Comparison of ENCODE assay signal across 24 cellular contexts in genomic region chrX:67296395-67296794, GRCh38.
DNase-seq lines count a peak whose midpoint lies in the region; ATAC-seq, FAIRE-seq and TF ChIP-seq lines count a peak whose summit lies in the region.
"Had no signal": no experiment of that assay in that cellular context is flagged by ENCODE, and none has a peak within 500 bp of the region (broad histone marks: within the 10 kb centered on the region; RNA-seq: fewer than 3 reads in every experiment).

No MANE protein-coding gene starts in this region.

- POLR2A ChIA-PET in HepG2 (lab: Yijun Ruan, JAX): no interaction called here

- H2AFZ ChIP-seq in HepG2 (ENCODE audit: low read length): no peak overlapping the region
- H2AFZ ChIP-seq: GM23338 had no signal

- H4K20me1 ChIP-seq in HepG2 (ENCODE audit: insufficient read depth, low read length): no peaks in the 10 kb centered on the region
- H4K20me1 ChIP-seq: BLaER1 treated with 17β-estradiol and CSF1 and Interleukin-3, amounts not matched to agents 10 nM and 100 nM had no signal

- ATAC-seq in Right ventricle myocardium superior (ENCODE audit: poor library complexity): peak; percentile 60
- peak; percentile 57 to 74 (median 64) for ATAC-seq in right lobe of liver
- ATAC-seq in HepG2: no peak
- ATAC-seq: A549, GM12878, GM23338 had no signal

- TF ChIP-seq POLR2A in right lobe of liver (IDR thresholded peaks at IDR 0.05) (no peak), HepG2 (IDR thresholded peaks at IDR 0.05; ENCODE audit: insufficient read depth in 1 of 2, low read depth in 2 of 2, low read length in 2 of 2) (no peak), testis (IDR thresholded peaks at IDR 0.05) (no peak), GM12892 (IDR thresholded peaks at IDR 0.05; ENCODE audit: low read depth, low read length) (no peak)

- H3K4me1 ChIP-seq in right atrium auricular region (no peaks in the 10 kb centered on the region), right lobe of liver (peaks cover 0 to 8% (median 0%) of the 10 kb centered on the region in 4 donors), HepG2 (ENCODE audit: insufficient read depth, low read length) (no peaks in the 10 kb centered on the region), testis (no peaks in the 10 kb centered on the region)
- H3K4me1 ChIP-seq: A549; BE2C; BLaER1 treated with 17β-estradiol and CSF1 and Interleukin-3, amounts not matched to agents 10 nM and 100 nM had no signal

- WGBS in right lobe of liver (ENCODE audit: insufficient coverage, low coverage, low lambda C conversion rate, missing lambda C conversion rate): 0% methylated on average over 1 of the region's 1 CpG
- WGBS in HepG2 (ENCODE audit: low lambda C conversion rate): 0% methylated on average over 1 of the region's 1 CpG
- 17 to 40% methylated on average over 1 of the region's 1 CpG for WGBS in testis, 2 donors

- intact Hi-C loops in Right ventricle myocardium superior (cut with DNase I): no loop called here
- intact Hi-C loops in right lobe of liver (cut with DNase I): no loop called here
- intact Hi-C loops in HepG2 (cut with micrococcal nuclease; ENCODE audit: unreplicated experiment): no loop called here
- intact Hi-C loops in testis (cut with DNase I; ENCODE audit: low total_unique reads): no loop called here

- H3K4me2 ChIP-seq in HepG2 (ENCODE audit: low read depth, low read length): no peak overlapping the region
- H3K4me2 ChIP-seq: A549; BLaER1 treated with 17β-estradiol and CSF1 and Interleukin-3, amounts not matched to agents 10 nM and 100 nM; GM23338 had no signal

- H3K36me3 ChIP-seq in right atrium auricular region (no peaks in the 10 kb centered on the region), right lobe of liver (no peaks in the 10 kb centered on the region), HepG2 (replicated peaks in 1 of 2; ENCODE audit: control insufficient read depth in 1 of 2, insufficient read depth in 2 of 2, low read length in 2 of 2) (no peaks in the 10 kb centered on the region), testis (ENCODE audit: low read depth, missing control alignments) (no peaks in the 10 kb centered on the region)
- H3K36me3 ChIP-seq: BE2C; BLaER1 treated with 17β-estradiol and CSF1 and Interleukin-3, amounts not matched to agents 10 nM and 100 nM; HAP-1 had no signal

- H3K4me3 ChIP-seq in right atrium auricular region (no peak overlapping the region), right lobe of liver (peak overlapping the region in 1 of 3 donors; percentile 1), HepG2 (replicated peaks in 1 of 3; ENCODE audit: insufficient read depth in 1 of 3, low read depth in 2 of 3, low read length in 3 of 3) (no peak overlapping the region), testis (no peak overlapping the region)
- H3K4me3 ChIP-seq: A549; BLaER1 treated with 17β-estradiol and CSF1 and Interleukin-3, amounts not matched to agents 10 nM and 100 nM; GM12878; GM23338; HAP-1 had no signal

- H3K27me3 ChIP-seq in right atrium auricular region (no peaks in the 10 kb centered on the region), right lobe of liver (no peaks in the 10 kb centered on the region), HepG2 (ENCODE audit: control insufficient read depth in 1 of 2, insufficient read depth in 2 of 2, low read length in 2 of 2) (no peaks in the 10 kb centered on the region), testis (no peaks in the 10 kb centered on the region)
- H3K27me3 ChIP-seq: BE2C had no signal

- no peak for TF ChIP-seq RAD21 in HepG2 (CRISPR knock-in tag; IDR thresholded peaks at IDR 0.05)

- TF ChIP-seq EP300 in HepG2 (IDR thresholded peaks at IDR 0.05; ENCODE audit: low read depth in 2 of 2, low read length in 2 of 2) (no peak), HepG2 (CRISPR knock-in tag; IDR thresholded peaks at IDR 0.05; ENCODE audit: borderline replicate concordance) (no peak)

- H3K9me3 ChIP-seq in right atrium auricular region (peaks cover 0 to 12% of the 10 kb centered on the region in 2 donors), right lobe of liver (no peaks in the 10 kb centered on the region), HepG2 (ENCODE audit: low read length) (peaks cover 23% of the 10 kb centered on the region), testis (no peaks in the 10 kb centered on the region)
- H3K9me3 ChIP-seq: A549, BE2C, HAP-1 had no signal

- FAIRE-seq in HepG2 (lab: Jason Lieb, UNC) (no peak), GM12892 (lab: Jason Lieb, UNC) (no peak)
- FAIRE-seq: A549, D721Med, GM12878, GM18507 had no signal

- CTCF ChIA-PET in HepG2 (lab: Yijun Ruan, JAX; ENCODE audit: low intra/inter-chr PET ratio, low total read pairs): no interaction called here

- H3K9ac ChIP-seq in HepG2 (ENCODE audit: insufficient read depth, low read depth, low read length): no peak overlapping the region
- H3K9ac ChIP-seq: BLaER1 treated with 17β-estradiol and CSF1 and Interleukin-3, amounts not matched to agents 10 nM and 100 nM had no signal

- DNase-seq in Right ventricle myocardium superior (no peak), right atrium auricular region (ENCODE audit: low spot score) (no peak), right lobe of liver (no peak), HepG2 (ENCODE audit: low spot score) (no peak), testis (peak; percentile 29), GM12892 (ENCODE audit: insufficient read length) (no peak)
- DNase-seq: 8988T; ACHN; AML-193; BE2C; CD4-positive, alpha-beta T cell; CD8-positive, alpha-beta memory T cell; DMS 273 treated with DMSO at 0.1 percent for 48 hours; DMS79; EL; GDM1; HFFc6 had no signal

- in situ Hi-C loops in HepG2 (cut with HindIII; ENCODE audit: extremely low pct_ligation_motif_present, low pct_unique_long_range_greater_than_20kb): no loop called here

- H3K27ac ChIP-seq in right atrium auricular region (no peak overlapping the region), right lobe of liver (peak overlapping the region in 2 of 3 donors; percentile 7 to 45), HepG2 (ENCODE audit: extremely low read length, insufficient read depth, low read length) (no peak overlapping the region), testis (no peak overlapping the region)
- H3K27ac ChIP-seq: A549; BLaER1 treated with 17β-estradiol and CSF1 and Interleukin-3, amounts not matched to agents 10 nM and 100 nM had no signal

- no TSS peak for BruUV-seq in HepG2 (replicated peaks; lab: Mats Ljungman, UMichigan)

- no peaks in the 10 kb centered on the region for H3K79me2 ChIP-seq in HepG2 (ENCODE audit: insufficient read depth, low read length)

- no peak for TF ChIP-seq CTCF in right atrium auricular region (IDR thresholded peaks at IDR 0.05)
- no peak for TF ChIP-seq CTCF in right lobe of liver (IDR thresholded peaks at IDR 0.05)
- no peak for TF ChIP-seq CTCF in HepG2 (CRISPR knock-in tag; IDR thresholded peaks at IDR 0.05)
- TF ChIP-seq CTCF in testis (IDR thresholded peaks at IDR 0.05): no peak

TF ChIP-seq in HepG2, 621 proteins besides CTCF, POLR2A, EP300 and RAD21:
- TF ChIP-seq, protein P1, sequence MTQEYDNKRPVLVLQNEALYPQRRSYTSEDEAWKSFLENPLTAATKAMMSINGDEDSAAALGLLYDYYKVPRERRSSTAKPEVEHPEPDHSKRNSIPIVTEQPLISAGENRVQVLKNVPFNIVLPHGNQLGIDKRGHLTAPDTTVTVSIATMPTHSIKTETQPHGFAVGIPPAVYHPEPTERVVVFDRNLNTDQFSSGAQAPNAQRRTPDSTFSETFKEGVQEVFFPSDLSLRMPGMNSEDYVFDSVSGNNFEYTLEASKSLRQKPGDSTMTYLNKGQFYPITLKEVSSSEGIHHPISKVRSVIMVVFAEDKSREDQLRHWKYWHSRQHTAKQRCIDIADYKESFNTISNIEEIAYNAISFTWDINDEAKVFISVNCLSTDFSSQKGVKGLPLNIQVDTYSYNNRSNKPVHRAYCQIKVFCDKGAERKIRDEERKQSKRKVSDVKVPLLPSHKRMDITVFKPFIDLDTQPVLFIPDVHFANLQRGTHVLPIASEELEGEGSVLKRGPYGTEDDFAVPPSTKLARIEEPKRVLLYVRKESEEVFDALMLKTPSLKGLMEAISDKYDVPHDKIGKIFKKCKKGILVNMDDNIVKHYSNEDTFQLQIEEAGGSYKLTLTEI (CRISPR knock-in tag; conservative IDR thresholded peaks at IDR 0.05): no peak

Comparison
In these comparisons a context has a peak if more than half of its experiments do, and no peak if none do; other contexts are left out.
1. H3K27ac ChIP-seq: peak in right lobe of liver (2 of 3); none in right atrium auricular region (0 of 2), HepG2 (single experiment) and testis (0 of 2).